ENCODE assay signal across 8 cellular contexts in genomic region chr11:114036156-114036811, GRCh38. TPM values are rescaled to one million over a fixed set of nuclear protein-coding genes. Genes with fewer than 3 reads are reported as not detected.
DNase-seq lines count a peak whose midpoint lies in the region; ATAC-seq, FAIRE-seq and TF ChIP-seq lines count a peak whose summit lies in the region.

No MANE protein-coding gene starts in this region.

- H3K79me2 ChIP-seq in GM12878 (ENCODE audit: control insufficient read depth, insufficient read depth, low read length), result no peaks in the 10 kb centered on the region

- TF ChIP-seq RAD21 in GM12878 (IDR thresholded peaks at IDR 0.05; ENCODE audit: insufficient read depth, low read depth, low read length), result 0 out of 2 replicates have a peak, but pooled peaks have one; percentile 22

- H3K4me1 Mint-ChIP-seq in CD4-positive, CD25-positive, alpha-beta regulatory T cell, result peaks cover 0 to 8% (median 0%) of the 10 kb centered on the region in 4 donors
- H3K4me1 Mint-ChIP-seq in T-helper 17 cell, result peaks cover 3% of the 10 kb centered on the region

- no peaks in the 10 kb centered on the region for H3K9me3 Mint-ChIP-seq in CD4-positive, CD25-positive, alpha-beta regulatory T cell

- peak overlapping the region in 1 of 4 donors; percentile 31 for H3K4me3 Mint-ChIP-seq in CD4-positive, CD25-positive, alpha-beta regulatory T cell
- peak overlapping the region; percentile 45 for H3K4me3 Mint-ChIP-seq in T-helper 17 cell

- SMC1A ChIA-PET in GM12878 (lab: Charles Lee; ENCODE audit: uncharacterized antibody, unreplicated experiment), result no interaction called here

- 29% methylated on average over 30 of the region's 37 CpGs for WGBS in GM12878 (ENCODE audit: insufficient coverage, insufficient replicate concordance, low lambda C conversion rate, missing lambda C conversion rate)

- no TSS peak for BruUV-seq in GM12878 (replicated peaks; lab: Mats Ljungman, UMichigan)

- no peaks in the 10 kb centered on the region for H3K9me3 ChIP-seq in CD4-positive, CD25-positive, alpha-beta regulatory T cell (ENCODE audit: control insufficient read depth in 2 of 2, low read length in 2 of 2)
- H3K9me3 ChIP-seq in T-helper 17 cell (ENCODE audit: control insufficient read depth, low read length, poor library complexity, severe bottlenecking) (no peaks in the 10 kb centered on the region), GM12878 (replicated peaks; ENCODE audit: control insufficient read depth, insufficient read depth, low read length) (no peaks in the 10 kb centered on the region)

- no peaks in the 10 kb centered on the region; the same call in 1 of the 2 replicates for H4K20me1 ChIP-seq in GM12878 (ENCODE audit: control insufficient read depth, insufficient read depth)

- CTCF ChIA-PET in GM12878 (lab: Yijun Ruan, JAX), result interaction anchor here (1.3 kb wide), 1 partner anchor 225 kb away, joined by 7 read pairs; no protein-coding TSS in a partner anchor

- H3K4me3 ChIP-seq in CD4-positive, CD25-positive, alpha-beta regulatory T cell (ENCODE audit: low read depth, low read length), result no peak overlapping the region
- H3K4me3 ChIP-seq in GM12878, result no peak overlapping the region

- H3K4me2 ChIP-seq in GM12878 (ENCODE audit: control insufficient read depth, insufficient read depth), result no peak overlapping the region

- peaks cover 9% of the 10 kb centered on the region for H3K4me1 ChIP-seq in CD4-positive, CD25-positive, alpha-beta regulatory T cell (ENCODE audit: control insufficient read depth, insufficient read depth, low read length, poor library complexity, severe bottlenecking)
- H3K4me1 ChIP-seq in GM12878 (ENCODE audit: control insufficient read depth, insufficient read depth, low read length), result no peaks in the 10 kb centered on the region

- no peaks in the 10 kb centered on the region for H3K36me3 Mint-ChIP-seq in CD4-positive, CD25-positive, alpha-beta regulatory T cell
- H3K36me3 Mint-ChIP-seq in T-helper 17 cell (ENCODE audit: low read depth), result no peaks in the 10 kb centered on the region

- POLR2A ChIA-PET in GM12878 (lab: Charles Lee), result no interaction called here

- no peak for TF ChIP-seq EP300 in GM12878 (IDR thresholded peaks at IDR 0.05; ENCODE audit: borderline replicate concordance in 1 of 2, control insufficient read depth in 1 of 2, low read depth in 2 of 2, low read length in 2 of 2)

- peak; percentile 26 to 52 (median 36) for TF ChIP-seq CTCF in GM12878 (IDR thresholded peaks at IDR 0.05 in 2 of 3, conservative IDR thresholded peaks at IDR 0.05 in 1 of 3; ENCODE audit: control insufficient read depth in 2 of 3, extremely low read depth in 1 of 3, insufficient read depth in 1 of 3, low read depth in 3 of 3, low read length in 3 of 3)

- peak; percentile 27 to 50 (median 45) for DNase-seq in CD4-positive, CD25-positive, alpha-beta regulatory T cell
- DNase-seq in HuH-7 (ENCODE audit: low spot score), result peak; percentile 88
- peak; percentile 28 to 40 (median 30) for DNase-seq in T-helper 17 cell
- no peak for DNase-seq in GM12878 (ENCODE audit: low read depth, low spot score)
- DNase-seq in hippocampal formation (lab: John Stamatoyannopoulos, UW), result peak; percentile 55 to 70
- peak; percentile 39 for DNase-seq in renal cortical epithelial cell (ENCODE audit: low read depth)

- no peak for FAIRE-seq in GM12878 (lab: Jason Lieb, UNC)

- in situ Hi-C loops in GM12878 (cut with MboI), result no loop called here

- intact Hi-C loops in GM12878 (cut with micrococcal nuclease; ENCODE audit: unreplicated experiment), result loop anchor here (5.0 kb wide), 1 partner anchor 226 kb away; no protein-coding TSS in a partner anchor

- RAD21 ChIA-PET in GM12878 (lab: Charles Lee; ENCODE audit: unreplicated experiment), result no interaction called here

- TF ChIP-seq POLR2A in GM12878 (IDR thresholded peaks at IDR 0.05; ENCODE audit: low read depth, low read length), result no peak

- ATAC-seq in CD4-positive, CD25-positive, alpha-beta regulatory T cell (ENCODE audit: low read depth in 2 of 2), result peak; percentile 63 to 70
- ATAC-seq in T-helper 17 cell (peak; percentile 82), GM12878 (peak; percentile 80), GM18868 (IDR thresholded peaks at IDR 0.05; ENCODE audit: unreplicated experiment) (no peak), HG03571 (IDR thresholded peaks at IDR 0.05; ENCODE audit: unreplicated experiment) (no peak)

- H3K36me3 ChIP-seq in CD4-positive, CD25-positive, alpha-beta regulatory T cell (ENCODE audit: control insufficient read depth, insufficient read depth, low read length), result no peaks in the 10 kb centered on the region
- H3K36me3 ChIP-seq in GM12878 (ENCODE audit: control insufficient read depth in 2 of 2, insufficient read depth in 2 of 2, low read length in 1 of 2), result no peaks in the 10 kb centered on the region

- no peak overlapping the region for H2AFZ ChIP-seq in GM12878 (ENCODE audit: control insufficient read depth, low read depth, low read length)

- H3K27me3 ChIP-seq in CD4-positive, CD25-positive, alpha-beta regulatory T cell (ENCODE audit: control insufficient read depth, insufficient read depth, low read length), result no peaks in the 10 kb centered on the region
- no peaks in the 10 kb centered on the region; a peak in 1 of 4 replicates for H3K27me3 ChIP-seq in GM12878 (replicated peaks in 1 of 2; ENCODE audit: control insufficient read depth in 2 of 2, insufficient read depth in 2 of 2, low read length in 1 of 2)

- H3K27ac ChIP-seq in CD4-positive, CD25-positive, alpha-beta regulatory T cell (ENCODE audit: insufficient read depth, low read length, poor library complexity, severe bottlenecking), result no peak overlapping the region
- H3K27ac ChIP-seq in GM12878 (ENCODE audit: control insufficient read depth, insufficient read depth), result no peak overlapping the region

- peaks cover 15% of the 10 kb centered on the region for H3K27me3 Mint-ChIP-seq in CD4-positive, CD25-positive, alpha-beta regulatory T cell
- peaks cover 17% of the 10 kb centered on the region for H3K27me3 Mint-ChIP-seq in T-helper 17 cell

- H3K9ac ChIP-seq in GM12878 (ENCODE audit: control insufficient read depth, insufficient read depth, low read length), result no peak overlapping the region

- H3K27ac Mint-ChIP-seq in CD4-positive, CD25-positive, alpha-beta regulatory T cell, result peak overlapping the region in 1 of 3 donors; percentile 74
- H3K27ac Mint-ChIP-seq in T-helper 17 cell, result no peak overlapping the region

TF ChIP-seq in GM12878, 131 proteins besides CTCF, POLR2A, EP300 and RAD21 (continues in another document):
- TF ChIP-seq LARP7 (IDR thresholded peaks at IDR 0.05) (no peak), POLR2AphosphoS2 (IDR thresholded peaks at IDR 0.05; ENCODE audit: low read depth, low read length) (no peak), ESRRA (IDR thresholded peaks at IDR 0.05; ENCODE audit: low read length) (no peak), ELK1 (IDR thresholded peaks at IDR 0.05; ENCODE audit: low read depth, low read length) (no peak), YY1 (IDR thresholded peaks at IDR 0.05; ENCODE audit: low read depth, low read length) (no peak), RCOR1 (conservative IDR thresholded peaks at IDR 0.05; ENCODE audit: low read depth, low read length) (no peak), EGR1 (IDR thresholded peaks at IDR 0.05; ENCODE audit: borderline replicate concordance in 1 of 2, low read depth in 2 of 2, low read length in 2 of 2) (no peak), SUPT20H (IDR thresholded peaks at IDR 0.05; ENCODE audit: borderline replicate concordance, control insufficient read depth, low read depth, low read length) (no peak), SP1 (IDR thresholded peaks at IDR 0.05; ENCODE audit: low read depth, low read length) (no peak)

RNA-seq across cellular contexts. Expression of gene ZBTB16, which starts 23.2 kb away (rescaled TPM):
- total RNA-seq in CD4-positive, CD25-positive, alpha-beta regulatory T cell, result 8.5 TPM
- polyA plus RNA-seq in CD4-positive, CD25-positive, alpha-beta regulatory T cell, result 10 to 100 TPM in 2 of 4 donors, 1 to 10 TPM in 2; 2.9 to 28.1 (median 8.9) TPM
- total RNA-seq in T-helper 17 cell (10 to 100 TPM; 17.2 to 20.7 TPM), GM12878 (2014; rRNA removed) (not detected in 2 replicates), GM12878 (2014; rRNA removed; fragmentation: Illumina TruSeq; extraction: Trizol) (not detected in 2 replicates), GM12878 (2021) (0.13 and 0.38 TPM in 2 replicates), renal cortical epithelial cell (5.7 and 53.7 TPM in 2 replicates)
- not detected in 2 replicates for total RNA-seq in GM12878 (2013; cell fraction: nucleolus; rRNA removed)
- not detected for polyA plus RNA-seq in GM12878 (2011; ENCODE audit: low read depth)
- polyA plus RNA-seq in GM12878 (2011; rRNA removed) (not detected in 2 replicates), GM12878 (2014; fragmentation: Illumina TruSeq; extraction: Trizol) (not detected in 2 replicates), GM12878 (2014; fragmentation: Nextera tagmentation; extraction: Ambion mirVana) (not detected), GM12878 (2014; rRNA removed) (not detected in 2 replicates), GM12878 (2016; fragmentation: Nextera tagmentation; extraction: Ambion mirVana) (not detected)
- not detected in 2 replicates for polyA plus RNA-seq in GM12878 (2011; cell fraction: cytosol; rRNA removed)
- polyA plus RNA-seq in GM12878 (2011; cell fraction: nucleus; rRNA removed), result not detected in 2 replicates
- polyA plus RNA-seq in GM12878 (2012), result not detected in 2 replicates
- not detected in 2 replicates for polyA minus RNA-seq in GM12878 (2011; rRNA and poly(A)+ RNA removed)
- polyA minus RNA-seq in GM12878 (2011; cell fraction: cytosol; rRNA and poly(A)+ RNA removed), result not detected in 2 replicates
- polyA minus RNA-seq in GM12878 (2011; cell fraction: nucleus; rRNA and poly(A)+ RNA removed), result not detected in 2 replicates

Comparison
In these comparisons a context has a peak if more than half of its experiments do, and no peak if none do; other contexts are left out.
1. ATAC-seq: peak in CD4-positive, CD25-positive, alpha-beta regulatory T cell (2 of 2), T-helper 17 cell (single experiment) and GM12878 (single experiment); none in GM18868 (single experiment) and HG03571 (single experiment).